In genomic region chr19:18224525-18225354, GRCh38 we compare ENCODE assay signal across 8 cellular contexts. TPM values are rescaled to one million over a fixed set of nuclear protein-coding genes. Genes with fewer than 3 reads are reported as not detected.
DNase-seq lines count a peak whose midpoint lies in the region; ATAC-seq and FAIRE-seq lines count a peak whose summit lies in the region.

No MANE protein-coding gene starts in this region.

- FAIRE-seq in small intestine (lab: Jason Lieb, UNC): no peak

- peak overlapping the region; percentile 9 to 46 for H3K4me3 ChIP-seq in small intestine (ENCODE audit: low read depth in 1 of 2, low read length in 2 of 2)

- ATAC-seq in GM18867 (IDR thresholded peaks at IDR 0.05; ENCODE audit: unreplicated experiment): peak; percentile 90
- peak; percentile 86 for ATAC-seq in HG03103 (IDR thresholded peaks at IDR 0.05; ENCODE audit: low read depth, unreplicated experiment)

- H3K27me3 ChIP-seq in small intestine (ENCODE audit: control insufficient read depth in 2 of 2, insufficient read depth in 2 of 2, low read length in 2 of 2): peaks cover 4 to 17% of the 10 kb centered on the region in 2 donors

- H3K27ac ChIP-seq in small intestine (ENCODE audit: low read depth in 1 of 2, low read length in 1 of 2): peak overlapping the region in 1 of 2 donors; percentile 33

- no peaks in the 10 kb centered on the region for H3K36me3 ChIP-seq in small intestine (ENCODE audit: control insufficient read depth in 2 of 2, insufficient read depth in 2 of 2, low read length in 2 of 2)

- H3K9me3 ChIP-seq in small intestine (ENCODE audit: control insufficient read depth, low read depth): no peaks in the 10 kb centered on the region

- whole genome bisulfite sequencing in small intestine, 3 donors: 2 to 4% (median 4%) methylated on average over 68 to 81 of the region's 81 CpGs

- DNase-seq in 8988T: peak; percentile 100
- DNase-seq in NCI-H2196 treated with DMSO at 0.1 percent for 48 hours (lab: John Stamatoyannopoulos, UW; ENCODE audit: unreplicated experiment): peak; percentile 95
- DNase-seq in activated CD4-positive, CD25-positive, alpha-beta regulatory T cell (lab: John Stamatoyannopoulos, UW): peak; percentile 62 to 85 (median 72)
- DNase-seq in central memory CD4-positive, alpha-beta T cell: peak; percentile 80
- DNase-seq in inferior parietal cortex (ENCODE audit: extremely low spot score): peak; percentile 91
- peak; percentile 96 for DNase-seq in small intestine

- peaks cover 0 to 8% of the 10 kb centered on the region in 2 donors for H3K4me1 ChIP-seq in small intestine (ENCODE audit: control insufficient read depth in 2 of 2, insufficient read depth in 1 of 2, low read depth in 1 of 2, low read length in 1 of 2)

RNA-seq across cellular contexts. Expression of gene PDE4C, which starts 1.5 kb away (rescaled TPM):
- polyA plus RNA-seq in small intestine: 1 to 10 TPM in 1 of 3 donors, not detected in 2; 1.1 TPM

RNA-seq across cellular contexts. Expression of gene RAB3A, which starts 20.9 kb away (rescaled TPM):
- polyA plus RNA-seq in small intestine: 1 to 10 TPM in 2 of 3 donors, under 1 TPM in 1; 0.81 to 6.0 (median 2.0) TPM

RNA-seq across cellular contexts. Expression of gene MPV17L2, which starts 31.7 kb away (rescaled TPM):
- polyA plus RNA-seq in small intestine: 10 to 100 TPM; 12.5 to 25.9 (median 21.9) TPM

RNA-seq across cellular contexts. Expression of gene IQCN, which starts 49.5 kb away (rescaled TPM):
- 10 to 100 TPM in 1 of 3 donors, 1 to 10 TPM in 2; 1.5 to 15.2 (median 5.4) TPM for polyA plus RNA-seq in small intestine

RNA-seq across cellular contexts. Expression of gene IFI30, which starts 51.1 kb away (rescaled TPM):
- 100 to 1,000 TPM in 1 of 3 donors, 10 to 100 TPM in 2; 51.9 to 178 (median 91.6) TPM for polyA plus RNA-seq in small intestine
